ENCODE assay signal across 22 cellular contexts in genomic region chr17:44487170-44487569, GRCh38.
"Had no signal": no experiment of that assay in that cellular context is flagged by ENCODE, and none has a peak within 500 bp of the region (broad histone marks: within the 10 kb centered on the region; RNA-seq: fewer than 3 reads in every experiment).

No MANE protein-coding gene starts in this region.

- DNase-seq: activated CD4-positive, alpha-beta T cell treated with anti-CD3 and anti-CD28 coated beads for 4 hours; activated CD4-positive, alpha-beta T cell treated with anti-CD3 and anti-CD28 coated beads, Interleukin-2, amount 50 U/mL, for 48 hours; activated CD4-positive, CD25-positive, alpha-beta regulatory T cell; activated naive CD4-positive, alpha-beta T cell treated with Interleukin-2 at 50 U/mL for 16 hours; activated naive CD8-positive, alpha-beta T cell treated with anti-CD3 and anti-CD28 coated beads for 36 hours; activated T-cell treated with anti-CD3 and anti-CD28 coated beads, Interleukin-2, amount 50 U/mL, for 48 hours; colonic mucosa; dorsolateral prefrontal cortex; glutamatergic neuron; hippocampal formation; left ventricle myocardium superior; nephron progenitor cell; pancreas; psoas muscle; right cardiac atrium; stimulated activated CD4-positive, alpha-beta T cell treated with anti-CD3 and anti-CD28 coated beads, Interleukin-12 subunit alpha, Interleukin-12 subunit beta, amount 100 ng/mL, for 4 hours; stimulated activated CD4-positive, alpha-beta T cell treated with anti-CD3 and anti-CD28 coated beads, Interleukin-4, amount 100 ng/mL, for 4 hours; stimulated activated naive CD8-positive, alpha-beta T cell treated with anti-CD3 and anti-CD28 coated beads, Interleukin-15, amount 100 ng/mL, for 72 hours; tibial artery had no signal

- ATAC-seq: left ventricle myocardium superior; pancreas; psoas muscle; right cardiac atrium; stimulated activated naive CD8-positive, alpha-beta T cell treated with anti-CD3 and anti-CD28 coated beads, Interleukin-15, amount 100 ng/mL, for 72 hours had no signal

- H3K4me3 ChIP-seq: colonic mucosa, dorsolateral prefrontal cortex, esophagus muscularis mucosa, pancreas, psoas muscle, tibial artery had no signal

- H3K27me3 Mint-ChIP-seq: activated naive CD8-positive, alpha-beta T cell treated with anti-CD3 and anti-CD28 coated beads for 36 hours; central memory CD8-positive, alpha-beta T cell; memory B cell; stimulated activated naive CD8-positive, alpha-beta T cell treated with anti-CD3 and anti-CD28 coated beads, Interleukin-15, amount 100 ng/mL, for 72 hours had no signal

- H3K27ac Mint-ChIP-seq: activated naive CD8-positive, alpha-beta T cell treated with anti-CD3 and anti-CD28 coated beads for 36 hours; memory B cell; stimulated activated naive CD8-positive, alpha-beta T cell treated with anti-CD3 and anti-CD28 coated beads, Interleukin-15, amount 100 ng/mL, for 72 hours had no signal

- H3K36me3 ChIP-seq: colonic mucosa, pancreas, tibial artery had no signal

- H3K27ac ChIP-seq: colonic mucosa, dorsolateral prefrontal cortex, esophagus muscularis mucosa, pancreas, psoas muscle, tibial artery had no signal

- H3K4me1 Mint-ChIP-seq: nephron progenitor cell had no signal

- H3K27me3 ChIP-seq: colonic mucosa, dorsolateral prefrontal cortex, esophagus muscularis mucosa, pancreas, tibial artery had no signal

- H3K4me3 Mint-ChIP-seq: activated naive CD8-positive, alpha-beta T cell treated with anti-CD3 and anti-CD28 coated beads for 36 hours; central memory CD8-positive, alpha-beta T cell; memory B cell; nephron progenitor cell; stimulated activated naive CD8-positive, alpha-beta T cell treated with anti-CD3 and anti-CD28 coated beads, Interleukin-15, amount 100 ng/mL, for 72 hours had no signal

- H3K9me3 ChIP-seq: colonic mucosa, esophagus muscularis mucosa, pancreas, psoas muscle, tibial artery had no signal

- H3K9me3 Mint-ChIP-seq: activated naive CD8-positive, alpha-beta T cell treated with anti-CD3 and anti-CD28 coated beads for 36 hours; central memory CD8-positive, alpha-beta T cell; memory B cell; stimulated activated naive CD8-positive, alpha-beta T cell treated with anti-CD3 and anti-CD28 coated beads, Interleukin-15, amount 100 ng/mL, for 72 hours had no signal

- H3K4me1 ChIP-seq: colonic mucosa had no signal
